ENCODE assay signal across 1 cellular context in the genomic region with DNA sequence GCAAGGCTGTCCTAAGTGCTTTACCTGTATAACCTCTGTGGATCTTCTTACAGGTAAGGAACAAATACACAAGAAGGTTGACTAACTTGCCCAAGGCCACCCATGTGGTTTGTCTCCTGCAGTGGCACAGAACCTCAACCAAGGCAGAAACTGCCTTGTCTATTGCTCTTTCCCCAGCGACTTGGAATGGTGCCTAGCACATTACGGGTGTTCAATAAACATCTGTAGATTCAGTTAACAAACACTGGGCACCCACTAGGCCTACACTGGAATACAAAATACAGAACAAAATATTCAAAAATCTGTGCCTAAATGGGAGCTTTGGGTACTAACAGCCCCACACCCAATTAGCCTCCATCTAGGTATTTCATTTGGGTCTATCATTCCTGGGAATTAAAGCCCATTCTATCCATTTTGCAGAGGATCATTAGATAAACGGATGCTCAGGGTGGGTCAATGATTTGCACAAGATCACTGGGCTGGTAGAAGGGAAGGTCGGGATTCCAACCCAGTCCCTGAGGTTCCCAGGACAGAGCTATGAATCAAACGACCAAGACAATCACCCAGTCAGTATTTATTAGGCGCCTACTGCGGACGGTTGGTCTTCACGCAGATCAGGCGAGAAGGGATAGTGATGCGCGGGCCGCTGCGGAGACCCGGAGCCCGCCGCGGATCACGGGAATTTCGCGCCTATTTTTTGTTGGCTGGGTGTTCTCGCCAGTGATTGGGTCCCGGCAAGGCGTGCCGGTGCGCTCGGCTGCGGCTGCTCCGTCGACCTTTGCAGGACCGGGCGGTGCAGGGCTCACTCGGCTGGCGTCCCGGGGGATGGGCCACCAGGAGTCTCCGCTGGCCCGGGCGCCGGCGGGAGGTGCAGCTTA.
TF ChIP-seq lines count a peak whose summit lies in the region.

A gene (plus strand): TSS at position 771 of the 878 bp plus-strand sequence. CDS start 55 bp downstream, at position 826.

TF ChIP-seq in GM23338, 12 proteins besides CTCF, POLR2A, EP300 and RAD21 (continued from another document):
- TF ChIP-seq NANOG (IDR thresholded peaks at IDR 0.05; ENCODE audit: borderline replicate concordance) (no peak), CREB1 (CRISPR knock-in tag; IDR thresholded peaks at IDR 0.05; ENCODE audit: low read depth) (no peak), ZNF331 (CRISPR knock-in tag; IDR thresholded peaks at IDR 0.05; ENCODE audit: low read depth) (no peak), STAT1 (IDR thresholded peaks at IDR 0.05; ENCODE audit: unreplicated experiment) (no peak), EZH2 (IDR thresholded peaks at IDR 0.05; ENCODE audit: low read depth, unreplicated experiment) (no peak)
- TF ChIP-seq, protein P1, sequence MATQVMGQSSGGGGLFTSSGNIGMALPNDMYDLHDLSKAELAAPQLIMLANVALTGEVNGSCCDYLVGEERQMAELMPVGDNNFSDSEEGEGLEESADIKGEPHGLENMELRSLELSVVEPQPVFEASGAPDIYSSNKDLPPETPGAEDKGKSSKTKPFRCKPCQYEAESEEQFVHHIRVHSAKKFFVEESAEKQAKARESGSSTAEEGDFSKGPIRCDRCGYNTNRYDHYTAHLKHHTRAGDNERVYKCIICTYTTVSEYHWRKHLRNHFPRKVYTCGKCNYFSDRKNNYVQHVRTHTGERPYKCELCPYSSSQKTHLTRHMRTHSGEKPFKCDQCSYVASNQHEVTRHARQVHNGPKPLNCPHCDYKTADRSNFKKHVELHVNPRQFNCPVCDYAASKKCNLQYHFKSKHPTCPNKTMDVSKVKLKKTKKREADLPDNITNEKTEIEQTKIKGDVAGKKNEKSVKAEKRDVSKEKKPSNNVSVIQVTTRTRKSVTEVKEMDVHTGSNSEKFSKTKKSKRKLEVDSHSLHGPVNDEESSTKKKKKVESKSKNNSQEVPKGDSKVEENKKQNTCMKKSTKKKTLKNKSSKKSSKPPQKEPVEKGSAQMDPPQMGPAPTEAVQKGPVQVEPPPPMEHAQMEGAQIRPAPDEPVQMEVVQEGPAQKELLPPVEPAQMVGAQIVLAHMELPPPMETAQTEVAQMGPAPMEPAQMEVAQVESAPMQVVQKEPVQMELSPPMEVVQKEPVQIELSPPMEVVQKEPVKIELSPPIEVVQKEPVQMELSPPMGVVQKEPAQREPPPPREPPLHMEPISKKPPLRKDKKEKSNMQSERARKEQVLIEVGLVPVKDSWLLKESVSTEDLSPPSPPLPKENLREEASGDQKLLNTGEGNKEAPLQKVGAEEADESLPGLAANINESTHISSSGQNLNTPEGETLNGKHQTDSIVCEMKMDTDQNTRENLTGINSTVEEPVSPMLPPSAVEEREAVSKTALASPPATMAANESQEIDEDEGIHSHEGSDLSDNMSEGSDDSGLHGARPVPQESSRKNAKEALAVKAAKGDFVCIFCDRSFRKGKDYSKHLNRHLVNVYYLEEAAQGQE (IDR thresholded peaks at IDR 0.05; ENCODE audit: unreplicated experiment), result no peak
- TF ChIP-seq, protein P2, sequence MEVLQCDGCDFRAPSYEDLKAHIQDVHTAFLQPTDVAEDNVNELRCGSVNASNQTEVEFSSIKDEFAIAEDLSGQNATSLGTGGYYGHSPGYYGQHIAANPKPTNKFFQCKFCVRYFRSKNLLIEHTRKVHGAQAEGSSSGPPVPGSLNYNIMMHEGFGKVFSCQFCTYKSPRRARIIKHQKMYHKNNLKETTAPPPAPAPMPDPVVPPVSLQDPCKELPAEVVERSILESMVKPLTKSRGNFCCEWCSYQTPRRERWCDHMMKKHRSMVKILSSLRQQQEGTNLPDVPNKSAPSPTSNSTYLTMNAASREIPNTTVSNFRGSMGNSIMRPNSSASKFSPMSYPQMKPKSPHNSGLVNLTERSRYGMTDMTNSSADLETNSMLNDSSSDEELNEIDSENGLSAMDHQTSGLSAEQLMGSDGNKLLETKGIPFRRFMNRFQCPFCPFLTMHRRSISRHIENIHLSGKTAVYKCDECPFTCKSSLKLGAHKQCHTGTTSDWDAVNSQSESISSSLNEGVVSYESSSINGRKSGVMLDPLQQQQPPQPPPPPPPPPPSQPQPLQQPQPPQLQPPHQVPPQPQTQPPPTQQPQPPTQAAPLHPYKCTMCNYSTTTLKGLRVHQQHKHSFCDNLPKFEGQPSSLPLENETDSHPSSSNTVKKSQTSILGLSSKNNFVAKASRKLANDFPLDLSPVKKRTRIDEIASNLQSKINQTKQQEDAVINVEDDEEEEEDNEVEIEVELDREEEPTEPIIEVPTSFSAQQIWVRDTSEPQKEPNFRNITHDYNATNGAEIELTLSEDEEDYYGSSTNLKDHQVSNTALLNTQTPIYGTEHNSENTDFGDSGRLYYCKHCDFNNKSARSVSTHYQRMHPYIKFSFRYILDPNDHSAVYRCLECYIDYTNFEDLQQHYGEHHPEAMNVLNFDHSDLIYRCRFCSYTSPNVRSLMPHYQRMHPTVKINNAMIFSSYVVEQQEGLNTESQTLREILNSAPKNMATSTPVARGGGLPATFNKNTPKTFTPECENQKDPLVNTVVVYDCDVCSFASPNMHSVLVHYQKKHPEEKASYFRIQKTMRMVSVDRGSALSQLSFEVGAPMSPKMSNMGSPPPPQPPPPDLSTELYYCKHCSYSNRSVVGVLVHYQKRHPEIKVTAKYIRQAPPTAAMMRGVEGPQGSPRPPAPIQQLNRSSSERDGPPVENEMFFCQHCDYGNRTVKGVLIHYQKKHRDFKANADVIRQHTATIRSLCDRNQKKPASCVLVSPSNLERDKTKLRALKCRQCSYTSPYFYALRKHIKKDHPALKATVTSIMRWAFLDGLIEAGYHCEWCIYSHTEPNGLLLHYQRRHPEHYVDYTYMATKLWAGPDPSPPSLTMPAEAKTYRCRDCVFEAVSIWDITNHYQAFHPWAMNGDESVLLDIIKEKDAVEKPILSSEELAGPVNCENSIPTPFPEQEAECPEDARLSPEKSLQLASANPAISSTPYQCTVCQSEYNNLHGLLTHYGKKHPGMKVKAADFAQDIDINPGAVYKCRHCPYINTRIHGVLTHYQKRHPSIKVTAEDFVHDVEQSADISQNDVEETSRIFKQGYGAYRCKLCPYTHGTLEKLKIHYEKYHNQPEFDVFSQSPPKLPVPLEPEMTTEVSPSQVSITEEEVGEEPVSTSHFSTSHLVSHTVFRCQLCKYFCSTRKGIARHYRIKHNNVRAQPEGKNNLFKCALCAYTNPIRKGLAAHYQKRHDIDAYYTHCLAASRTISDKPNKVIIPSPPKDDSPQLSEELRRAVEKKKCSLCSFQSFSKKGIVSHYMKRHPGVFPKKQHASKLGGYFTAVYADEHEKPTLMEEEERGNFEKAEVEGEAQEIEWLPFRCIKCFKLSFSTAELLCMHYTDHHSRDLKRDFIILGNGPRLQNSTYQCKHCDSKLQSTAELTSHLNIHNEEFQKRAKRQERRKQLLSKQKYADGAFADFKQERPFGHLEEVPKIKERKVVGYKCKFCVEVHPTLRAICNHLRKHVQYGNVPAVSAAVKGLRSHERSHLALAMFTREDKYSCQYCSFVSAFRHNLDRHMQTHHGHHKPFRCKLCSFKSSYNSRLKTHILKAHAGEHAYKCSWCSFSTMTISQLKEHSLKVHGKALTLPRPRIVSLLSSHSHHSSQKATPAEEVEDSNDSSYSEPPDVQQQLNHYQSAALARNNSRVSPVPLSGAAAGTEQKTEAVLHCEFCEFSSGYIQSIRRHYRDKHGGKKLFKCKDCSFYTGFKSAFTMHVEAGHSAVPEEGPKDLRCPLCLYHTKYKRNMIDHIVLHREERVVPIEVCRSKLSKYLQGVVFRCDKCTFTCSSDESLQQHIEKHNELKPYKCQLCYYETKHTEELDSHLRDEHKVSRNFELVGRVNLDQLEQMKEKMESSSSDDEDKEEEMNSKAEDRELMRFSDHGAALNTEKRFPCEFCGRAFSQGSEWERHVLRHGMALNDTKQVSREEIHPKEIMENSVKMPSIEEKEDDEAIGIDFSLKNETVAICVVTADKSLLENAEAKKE (CRISPR knock-in tag; IDR thresholded peaks at IDR 0.05), result no peak
